Comparison of ENCODE assay signal across 13 cellular contexts in the genomic region with DNA sequence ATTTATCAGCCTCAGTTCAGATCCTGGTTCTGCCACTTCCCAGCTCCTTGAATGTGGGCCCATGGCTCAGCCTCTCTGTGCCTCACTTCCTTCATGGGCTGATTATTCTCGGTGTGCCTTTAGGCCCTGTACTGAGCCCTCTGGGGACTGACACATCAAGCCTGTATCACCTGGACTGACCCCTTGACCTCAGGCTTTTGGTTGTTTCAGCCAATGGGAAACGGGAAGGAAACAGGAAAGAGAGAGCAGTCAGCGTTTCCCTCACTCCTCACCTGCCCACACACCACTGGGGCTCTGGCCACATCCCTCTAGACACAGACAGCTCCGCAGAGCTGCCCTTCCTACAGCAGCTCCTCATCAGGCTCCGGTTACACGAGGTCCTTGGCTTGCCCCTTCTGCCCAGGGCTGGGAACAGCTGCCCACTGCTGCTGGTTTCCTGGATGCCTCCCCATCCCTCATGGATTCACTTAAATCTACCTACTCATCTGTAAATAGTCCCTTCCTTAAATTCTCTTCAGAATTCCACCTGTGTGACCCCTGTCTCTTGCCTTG. TPM values are rescaled to one million over a fixed set of nuclear protein-coding genes. Genes with fewer than 3 reads are reported as not detected.
A peak's percentile ranks its signal among the peaks of the same experiment; 100 is the strongest.
DNase-seq lines count a peak whose midpoint lies in the region; ATAC-seq and TF ChIP-seq lines count a peak whose summit lies in the region.
"Had no signal": no experiment of that assay in that cellular context is flagged by ENCODE, and none has a peak within 500 bp of the region (broad histone marks: within the 10 kb centered on the region; RNA-seq: fewer than 3 reads in every experiment).

No MANE protein-coding gene starts in this region.

- no peaks in the 10 kb centered on the region for H3K79me1 ChIP-seq in mesenchymal stem cell (replicated peaks; ENCODE audit: low read length, poor library complexity, severe bottlenecking)

- peak overlapping the region; percentile 74 for H4K91ac ChIP-seq in mesenchymal stem cell (ENCODE audit: low read length)

- no peak for ATAC-seq in HG02981 (IDR thresholded peaks at IDR 0.05; ENCODE audit: unreplicated experiment)
- ATAC-seq: activated T-cell treated with anti-CD3 and anti-CD28 coated beads, Interleukin-2, amount 50 U/mL, for 4 hours had no signal

- no peak overlapping the region for H3K23ac ChIP-seq in mesenchymal stem cell (ENCODE audit: low read length in 2 of 2)

- WGBS in mesenchymal stem cell, result 90% methylated on average over 6 of the region's 6 CpGs

- H3K27ac ChIP-seq in HL-60 (replicated peaks) (peak overlapping the region; percentile 44; the same call in 1 of the 2 replicates), VCaP (peak overlapping the region; percentile 72), mesenchymal stem cell (ENCODE audit: low read length, poor library complexity, severe bottlenecking) (no peak overlapping the region)
- H3K27ac ChIP-seq: tibial nerve had no signal

- no peaks in the 10 kb centered on the region for H3K9me3 ChIP-seq in mesenchymal stem cell (ENCODE audit: control insufficient read depth, low read length)
- H3K9me3 ChIP-seq: tibial nerve had no signal

- no peak overlapping the region for H3K14ac ChIP-seq in mesenchymal stem cell (ENCODE audit: low read length in 2 of 2)

- H3K36me3 ChIP-seq in mesenchymal stem cell (ENCODE audit: control insufficient read depth in 1 of 2, insufficient read depth in 2 of 2, low read depth in 1 of 2, low read length in 2 of 2), result no peaks in the 10 kb centered on the region
- H3K36me3 ChIP-seq: tibial nerve had no signal

- no peak overlapping the region for H3K18ac ChIP-seq in mesenchymal stem cell (ENCODE audit: low read depth in 1 of 2, low read length in 2 of 2)

- no peaks in the 10 kb centered on the region for H3K4me1 ChIP-seq in mesenchymal stem cell (ENCODE audit: control insufficient read depth, insufficient read depth, low read depth, low read length)

- H3K4me3 ChIP-seq in HL-60 (replicated peaks; ENCODE audit: insufficient read depth, low read length) (no peak overlapping the region), mesenchymal stem cell (ENCODE audit: insufficient read depth in 1 of 2, low read depth in 1 of 2, low read length in 2 of 2) (no peak overlapping the region)
- H3K4me3 ChIP-seq: tibial nerve had no signal

- peak overlapping the region; percentile 69 for H2BK15ac ChIP-seq in mesenchymal stem cell (ENCODE audit: low read depth, poor library complexity, severe bottlenecking)

- H4K8ac ChIP-seq in mesenchymal stem cell (ENCODE audit: low read length), result peak overlapping the region; percentile 61

- no peak overlapping the region for H3K4me2 ChIP-seq in mesenchymal stem cell (ENCODE audit: low read length, poor library complexity, severe bottlenecking)

- H2AK5ac ChIP-seq in mesenchymal stem cell (ENCODE audit: low read length, severe bottlenecking), result no peak overlapping the region

- no peaks in the 10 kb centered on the region for H3K27me3 ChIP-seq in HL-60 (ENCODE audit: insufficient read depth, poor library complexity, severe bottlenecking)
- peaks cover 0 to 11% of the 10 kb centered on the region in 2 experiments for H3K27me3 ChIP-seq in mesenchymal stem cell (ENCODE audit: control insufficient read depth in 1 of 2, insufficient read depth in 1 of 2, low read length in 2 of 2)
- H3K27me3 ChIP-seq: tibial nerve had no signal

- H2BK12ac ChIP-seq in mesenchymal stem cell (ENCODE audit: low read length in 2 of 2), result peak overlapping the region in 1 of 2 experiments; percentile 89

- H3K4ac ChIP-seq in mesenchymal stem cell (ENCODE audit: low read depth in 1 of 2, low read length in 2 of 2), result no peak overlapping the region

- H2BK5ac ChIP-seq in mesenchymal stem cell (ENCODE audit: low read depth, low read length, poor library complexity, severe bottlenecking), result no peak overlapping the region

- TF ChIP-seq CTCF in HL-60 (IDR thresholded peaks at IDR 0.05; ENCODE audit: insufficient read depth, low read length) (no peak), VCaP (conservative IDR thresholded peaks at IDR 0.05) (no peak)

- peak; percentile 9 for DNase-seq in DMS 273 treated with DMSO at 0.1 percent for 48 hours (lab: John Stamatoyannopoulos, UW)
- no peak for DNase-seq in HL-60 (ENCODE audit: low read depth in 1 of 2, low spot score in 1 of 2)
- no peak for DNase-seq in mesenchymal stem cell
- no peak for DNase-seq in activated effector memory CD4-positive, alpha-beta T cell treated with Interleukin-2 at 50 U/mL for 16 hours
- DNase-seq in NCI-H2171 treated with DMSO at 0.1 percent for 48 hours (lab: John Stamatoyannopoulos, UW), result no peak
- no peak for DNase-seq in mesenteric fat pad (ENCODE audit: low spot score)
- DNase-seq: activated CD4-positive, alpha-beta T cell treated with anti-CD3 and anti-CD28 coated beads, Interleukin-2, amount 10 ng/mL, durations not matched to agents 7 days and 5 days; activated T-cell treated with anti-CD3 and anti-CD28 coated beads, Interleukin-2, amount 50 U/mL, for 4 hours; stimulated activated CD4-positive, alpha-beta T cell treated with anti-CD3 and anti-CD28 coated beads, Interleukin-2, amount 100 ng/mL, for 24 hours; T1000 had no signal

- H2AFZ ChIP-seq in mesenchymal stem cell (ENCODE audit: low read depth, low read length), result no peak overlapping the region

- no peak overlapping the region for H3K9ac ChIP-seq in mesenchymal stem cell (ENCODE audit: low read length)

- H2BK120ac ChIP-seq in mesenchymal stem cell (ENCODE audit: low read depth, low read length), result no peak overlapping the region

RNA-seq across cellular contexts. Expression of a gene that starts 37.0 kb away (rescaled TPM):
- 7.2 TPM for polyA plus RNA-seq in mesenchymal stem cell (2013, experiment 1 of 2)
- polyA plus RNA-seq in mesenchymal stem cell (2013, experiment 2 of 2), result 6.8 TPM
- total RNA-seq in mesenteric fat pad, result 71.3 TPM
